In genomic region chr10:69501657-69502056, GRCh38 we compare ENCODE assay signal across 20 cellular contexts.
"Had no signal": no experiment of that assay in that cellular context is flagged by ENCODE, and none has a peak within 500 bp of the region (broad histone marks: within the 10 kb centered on the region; RNA-seq: fewer than 3 reads in every experiment).

No MANE protein-coding gene starts in this region.

- H3K4me3 ChIP-seq: esophagus squamous epithelium, gastrocnemius medialis, heart left ventricle, lower lobe of right lung, suprapubic skin, transverse colon had no signal

- H3K27ac ChIP-seq: esophagus squamous epithelium, heart left ventricle, lower lobe of right lung, suprapubic skin, transverse colon had no signal

- ATAC-seq: effector memory CD8-positive, alpha-beta T cell; gastrocnemius medialis; heart left ventricle; left cardiac atrium; lower lobe of right lung; stimulated activated naive CD8-positive, alpha-beta T cell treated with anti-CD3 and anti-CD28 coated beads, Interleukin-15, amount 100 ng/mL, for 72 hours had no signal

- H3K27me3 ChIP-seq: esophagus squamous epithelium, gastrocnemius medialis, heart left ventricle, suprapubic skin, transverse colon had no signal

- H3K9me3 ChIP-seq: esophagus squamous epithelium, gastrocnemius medialis, heart left ventricle, lower lobe of right lung, suprapubic skin, transverse colon had no signal

- H3K4me1 ChIP-seq: lower lobe of right lung had no signal

- DNase-seq: activated B cell treated with CpG ODN at 0.5 μM for 24 hours; activated CD4-positive, alpha-beta T cell treated with anti-CD3 and anti-CD28 coated beads for 4 hours; activated CD4-positive, alpha-beta T cell treated with anti-CD3 and anti-CD28 coated beads, Interleukin-2, amount 50 U/mL, for 48 hours; activated naive CD4-positive, alpha-beta T cell; activated naive CD8-positive, alpha-beta T cell treated with anti-CD3 and anti-CD28 coated beads for 36 hours; activated T-cell treated with anti-CD3 and anti-CD28 coated beads for 4 hours; effector memory CD8-positive, alpha-beta T cell; esophagus squamous epithelium; gastrocnemius medialis; heart left ventricle; islet precursor cell; left cardiac atrium; lower lobe of right lung; naive B cell; stimulated activated CD4-positive, alpha-beta T cell treated with anti-CD3 and anti-CD28 coated beads, Interleukin-4, amount 100 ng/mL, for 4 hours; stimulated activated naive CD8-positive, alpha-beta T cell treated with anti-CD3 and anti-CD28 coated beads, Interleukin-15, amount 100 ng/mL, for 72 hours; transverse colon had no signal

- FAIRE-seq: astrocyte, colon had no signal

- H3K36me3 ChIP-seq: gastrocnemius medialis, suprapubic skin, transverse colon had no signal
